ENCODE assay signal across 17 cellular contexts in genomic region chr1:185426761-185427698, GRCh38.
DNase-seq lines count a peak whose midpoint lies in the region; ATAC-seq and TF ChIP-seq lines count a peak whose summit lies in the region.
"Had no signal": no experiment of that assay in that cellular context is flagged by ENCODE, and none has a peak within 500 bp of the region (broad histone marks: within the 10 kb centered on the region; RNA-seq: fewer than 3 reads in every experiment).

No MANE protein-coding gene starts in this region.

- peak; percentile 74 for ATAC-seq in mucosa of descending colon
- ATAC-seq in activated CD8-positive, alpha-beta memory T cell treated with anti-CD3 and anti-CD28 coated beads, Interleukin-2, amount 10 ng/mL, durations not matched to agents 7 days and 5 days = no peak
- ATAC-seq in HG03095 (IDR thresholded peaks at IDR 0.05; ENCODE audit: unreplicated experiment) = no peak
- ATAC-seq in GM19467 (IDR thresholded peaks at IDR 0.05; ENCODE audit: unreplicated experiment) = no peak
- ATAC-seq: stimulated activated memory B cell treated with anti-CD40 and anti-IgM and Interleukin-4, amounts not matched to agents 10 μg/mL and 1 μg/mL and 100 μg/mL, for 72 hours had no signal

- no peak overlapping the region for H3K4me3 ChIP-seq in AG10803 (ENCODE audit: low read length)
- H3K4me3 ChIP-seq in mucosa of descending colon = no peak overlapping the region
- no peak overlapping the region for H3K4me3 ChIP-seq in transverse colon
- H3K4me3 ChIP-seq: BLaER1 treated with 17β-estradiol and CSF1 and Interleukin-3, amounts not matched to agents 10 nM and 100 nM; pancreas had no signal

- H3K9me3 ChIP-seq in mucosa of descending colon (no peaks in the 10 kb centered on the region), transverse colon (no peaks in the 10 kb centered on the region)
- H3K9me3 ChIP-seq: pancreas had no signal

- H3K27ac Mint-ChIP-seq in activated CD8-positive, alpha-beta memory T cell treated with anti-CD3 and anti-CD28 coated beads, Interleukin-2, amount 10 ng/mL, durations not matched to agents 7 days and 5 days = no peak overlapping the region
- H3K27ac Mint-ChIP-seq: stimulated activated memory B cell treated with anti-CD40 and anti-IgM and Interleukin-4, amounts not matched to agents 10 μg/mL and 1 μg/mL and 100 μg/mL, for 72 hours; T-helper 2 cell treated with Interferon-gamma antibody and Interleukin-4, amounts not matched to agents 5 μg/mL and 100 μg/mL, for 36 hours had no signal

- in situ Hi-C loops in transverse colon (cut with MboI; ENCODE audit: low pct_ligation_motif_present in 1 of 4, low pct_unique_long_range_greater_than_20kb in 1 of 4, low sequenced_read_pairs in 3 of 4) = no loop called here

- no peak overlapping the region for H3K4me3 Mint-ChIP-seq in activated CD8-positive, alpha-beta memory T cell treated with anti-CD3 and anti-CD28 coated beads, Interleukin-2, amount 10 ng/mL, durations not matched to agents 7 days and 5 days
- H3K4me3 Mint-ChIP-seq: stimulated activated memory B cell treated with anti-CD40 and anti-IgM and Interleukin-4, amounts not matched to agents 10 μg/mL and 1 μg/mL and 100 μg/mL, for 72 hours; T-helper 2 cell treated with Interferon-gamma antibody and Interleukin-4, amounts not matched to agents 5 μg/mL and 100 μg/mL, for 36 hours had no signal

- intact Hi-C loops in mucosa of descending colon (cut with DNase I, micrococcal nuclease) (no loop called here), transverse colon (cut with DNase I; ENCODE audit: low total_unique reads) (no loop called here)

- TF ChIP-seq EP300 in transverse colon (IDR thresholded peaks at IDR 0.05; ENCODE audit: low read depth) = no peak

- H3K4me1 ChIP-seq in mucosa of descending colon (ENCODE audit: low read depth) (no peaks in the 10 kb centered on the region), transverse colon (peaks cover 0 to 10% (median 0%) of the 10 kb centered on the region in 4 donors)
- H3K4me1 ChIP-seq: pancreas had no signal

- peaks cover 55% of the 10 kb centered on the region for H3K36me3 Mint-ChIP-seq in activated CD8-positive, alpha-beta memory T cell treated with anti-CD3 and anti-CD28 coated beads, Interleukin-2, amount 10 ng/mL, durations not matched to agents 7 days and 5 days
- H3K36me3 Mint-ChIP-seq: stimulated activated memory B cell treated with anti-CD40 and anti-IgM and Interleukin-4, amounts not matched to agents 10 μg/mL and 1 μg/mL and 100 μg/mL, for 72 hours had no signal

- peaks cover 10% of the 10 kb centered on the region for H3K9me3 Mint-ChIP-seq in activated CD8-positive, alpha-beta memory T cell treated with anti-CD3 and anti-CD28 coated beads, Interleukin-2, amount 10 ng/mL, durations not matched to agents 7 days and 5 days (ENCODE audit: low read depth)

- 67 to 81% methylated on average over 6 to 7 of the region's 7 CpGs for WGBS in transverse colon (ENCODE audit: low coverage in 1 of 2), 2 donors

- CTCF ChIA-PET in activated CD8-positive, alpha-beta memory T cell treated with anti-CD3 and anti-CD28 coated beads, Interleukin-2, amount 10 ng/mL, durations not matched to agents 7 days and 5 days (lab: Charles Lee) = interaction anchor here (0.9 to 1.9 kb wide), 5 partner anchors 9 to 133 kb away, joined by 3 to 9 read pairs (median 5); no protein-coding TSS in a partner anchor

- no peaks in the 10 kb centered on the region for H3K36me3 ChIP-seq in mucosa of descending colon (ENCODE audit: low read depth)
- no peaks in the 10 kb centered on the region for H3K36me3 ChIP-seq in transverse colon
- H3K36me3 ChIP-seq: BLaER1 treated with 17β-estradiol and CSF1 and Interleukin-3, amounts not matched to agents 10 nM and 100 nM; pancreas had no signal

- peak overlapping the region in 1 of 4 donors; percentile 18 for H3K27ac ChIP-seq in transverse colon
- H3K27ac ChIP-seq: BLaER1 treated with 17β-estradiol and CSF1 and Interleukin-3, amounts not matched to agents 10 nM and 100 nM; pancreas had no signal

- TF ChIP-seq POLR2A in transverse colon (IDR thresholded peaks at IDR 0.05) = no peak

- DNase-seq in AG10803 (ENCODE audit: low read depth) = peak; percentile 90
- DNase-seq in M059J (ENCODE audit: low read depth) = peak; percentile 71
- DNase-seq in dermis blood vessel endothelial cell = peak; percentile 92
- no peak for DNase-seq in mucosa of descending colon
- DNase-seq in activated CD8-positive, alpha-beta memory T cell treated with anti-CD3 and anti-CD28 coated beads, Interleukin-2, amount 10 ng/mL, durations not matched to agents 7 days and 5 days = no peak
- DNase-seq in transverse colon = no peak
- DNase-seq: activated naive CD4-positive, alpha-beta T cell treated with anti-CD3 and anti-CD28 coated beads, Interleukin-2, amount 50 U/mL, for 16 hours; glutamatergic neuron; KG1; NCI-H2171 treated with DMSO at 0.1 percent for 48 hours; pancreas; stimulated activated CD4-positive, alpha-beta T cell treated with anti-CD3 and anti-CD28 coated beads, Interleukin-2, amount 100 ng/mL, for 48 hours had no signal

- no peaks in the 10 kb centered on the region for H3K27me3 Mint-ChIP-seq in activated CD8-positive, alpha-beta memory T cell treated with anti-CD3 and anti-CD28 coated beads, Interleukin-2, amount 10 ng/mL, durations not matched to agents 7 days and 5 days
- H3K27me3 Mint-ChIP-seq: stimulated activated memory B cell treated with anti-CD40 and anti-IgM and Interleukin-4, amounts not matched to agents 10 μg/mL and 1 μg/mL and 100 μg/mL, for 72 hours had no signal

- H3K27me3 ChIP-seq in transverse colon = no peaks in the 10 kb centered on the region
- H3K27me3 ChIP-seq: BLaER1 treated with 17β-estradiol and CSF1 and Interleukin-3, amounts not matched to agents 10 nM and 100 nM; pancreas had no signal

- H3K4me1 Mint-ChIP-seq in activated CD8-positive, alpha-beta memory T cell treated with anti-CD3 and anti-CD28 coated beads, Interleukin-2, amount 10 ng/mL, durations not matched to agents 7 days and 5 days = peaks cover 59% of the 10 kb centered on the region
- H3K4me1 Mint-ChIP-seq: stimulated activated memory B cell treated with anti-CD40 and anti-IgM and Interleukin-4, amounts not matched to agents 10 μg/mL and 1 μg/mL and 100 μg/mL, for 72 hours had no signal

- TF ChIP-seq CTCF in AG10803 (conservative IDR thresholded peaks at IDR 0.05; ENCODE audit: low read length) (peak; percentile 41), mucosa of descending colon (IDR thresholded peaks at IDR 0.05) (no peak), transverse colon (IDR thresholded peaks at IDR 0.05) (no peak)

Comparison
In these comparisons a context has a peak if more than half of its experiments do, and no peak if none do; other contexts are left out.
1. DNase-seq: peak in AG10803 (single experiment), M059J (single experiment) and dermis blood vessel endothelial cell (single experiment); none in mucosa of descending colon (0 of 3), activated CD8-positive, alpha-beta memory T cell treated with anti-CD3 and anti-CD28 coated beads, Interleukin-2, amount 10 ng/mL, durations not matched to agents 7 days and 5 days (single experiment) and transverse colon (single experiment).